In genomic region chrX:119468186-119468929, GRCh38 we compare ENCODE assay signal across 8 cellular contexts. TPM values are rescaled to one million over a fixed set of nuclear protein-coding genes. Genes with fewer than 3 reads are reported as not detected.
DNase-seq lines count a peak whose midpoint lies in the region; ATAC-seq and TF ChIP-seq lines count a peak whose summit lies in the region.

Gene SLC25A5 (plus strand): TSS chrX:119468444. CDS start chrX:119468516, 72 bp downstream.

- H3K4me1 ChIP-seq in PC-9 (replicated peaks; ENCODE audit: insufficient read depth), result peaks cover 5% of the 10 kb centered on the region

- peaks cover 3% of the 10 kb centered on the region for H3K4me1 Mint-ChIP-seq in activated T-cell treated with anti-CD3 and anti-CD28 coated beads, Interleukin-2, amount 50 U/mL, for 4 hours (ENCODE audit: low read depth)

- POLR2A ChIA-PET in PC-9 (lab: Charles Lee; ENCODE audit: unreplicated experiment), result interaction anchor here (0.5 to 0.7 kb wide), 5 partner anchors 10 to 567 kb away, joined by 4 to 10 read pairs (median 4); no protein-coding TSS in a partner anchor

- ATAC-seq in GM21526 (IDR thresholded peaks at IDR 0.05; ENCODE audit: low FRiP score, unreplicated experiment) (peak; percentile 82), esophagus mucosa (peak; percentile 96)
- ATAC-seq in activated T-cell treated with anti-CD3 and anti-CD28 coated beads, Interleukin-2, amount 50 U/mL, for 4 hours, result peak; percentile 90 to 95

- peak within 1 kb of the TSS; percentile 92 for H3K4me3 ChIP-seq in PC-9

- peak within 1 kb of the TSS; percentile 79 for H2AFZ ChIP-seq in PC-9

- DNase-seq in DMS 273 treated with DMSO at 0.1 percent for 48 hours (lab: John Stamatoyannopoulos, UW) (peak; percentile 79), HuH-7.5 (ENCODE audit: low spot score) (peak; percentile 50), PC-9 (peak; percentile 80 to 91), myocyte (ENCODE audit: low read depth) (peak; percentile 78)
- peak; percentile 77 for DNase-seq in activated T-cell treated with anti-CD3 and anti-CD28 coated beads, Interleukin-2, amount 50 U/mL, for 4 hours
- DNase-seq in stimulated activated CD8-positive, alpha-beta memory T cell treated with anti-CD3 and anti-CD28 coated beads, Interleukin-7, amount 100 ng/mL, for 48 hours (ENCODE audit: extremely low read depth in 1 of 2, low read depth in 1 of 2), result peak; percentile 57 to 63

- H3K9me3 ChIP-seq in PC-9 (ENCODE audit: insufficient read depth, low read depth), result no peaks in the 10 kb centered on the region

- H3K9me3 Mint-ChIP-seq in activated T-cell treated with anti-CD3 and anti-CD28 coated beads, Interleukin-2, amount 50 U/mL, for 4 hours, result no peaks in the 10 kb centered on the region

- BruUV-seq in PC-9 (replicated peaks; lab: Mats Ljungman, UMichigan), result TSS peak; percentile 57

- CTCF ChIA-PET in PC-9 (lab: Charles Lee), result interaction anchor here (0.6 to 1.9 kb wide), 5 partner anchors 10 to 44 kb away, joined by 3 to 13 read pairs (median 3); no protein-coding TSS in a partner anchor

- H3K36me3 Mint-ChIP-seq in activated T-cell treated with anti-CD3 and anti-CD28 coated beads, Interleukin-2, amount 50 U/mL, for 4 hours (ENCODE audit: insufficient read depth), result peaks cover 13% of the 10 kb centered on the region

- peaks cover 23% of the 10 kb centered on the region for H3K36me3 ChIP-seq in PC-9 (ENCODE audit: low read depth)

- no peaks in the 10 kb centered on the region for H3K27me3 Mint-ChIP-seq in activated T-cell treated with anti-CD3 and anti-CD28 coated beads, Interleukin-2, amount 50 U/mL, for 4 hours (ENCODE audit: low read depth)

- intact Hi-C loops in PC-9 (cut with micrococcal nuclease; ENCODE audit: unreplicated experiment), result loop anchor here (1.0 to 5.0 kb wide), 4 partner anchors 44 to 232 kb away; partner anchors contain the start of genes PGRMC1 and SLC25A43

- H3K9me2 ChIP-seq in PC-9 (ENCODE audit: insufficient read depth), result no peaks in the 10 kb centered on the region

- H3K4me2 ChIP-seq in PC-9, result peak within 1 kb of the TSS; percentile 99

- H3K27ac ChIP-seq in PC-9, result peak within 1 kb of the TSS; percentile 78

- TF ChIP-seq CTCF in PC-9 (conservative IDR thresholded peaks at IDR 0.05), result no peak

- peaks cover 44% of the 10 kb centered on the region for H3F3A ChIP-seq in PC-9 (ENCODE audit: insufficient read depth, low read depth)

- H3K4me3 Mint-ChIP-seq in activated T-cell treated with anti-CD3 and anti-CD28 coated beads, Interleukin-2, amount 50 U/mL, for 4 hours, result peak within 1 kb of the TSS; percentile 91

- H4K20me1 ChIP-seq in PC-9 (ENCODE audit: insufficient read depth), result peaks cover 18% of the 10 kb centered on the region

- H3K79me2 ChIP-seq in PC-9 (ENCODE audit: low read depth), result peaks cover 19% of the 10 kb centered on the region

- no peaks in the 10 kb centered on the region for H3K27me3 ChIP-seq in PC-9 (ENCODE audit: insufficient read depth, low read depth)

RNA-seq across cellular contexts. Expression of gene SLC25A5, which starts in this region (rescaled TPM):
- total RNA-seq in PC-9 (2021), result 714 and 807 TPM in 2 replicates
- total RNA-seq in activated T-cell treated with anti-CD3 and anti-CD28 coated beads, Interleukin-2, amount 50 U/mL, for 4 hours, result 100 to 1,000 TPM; 619 to 710 (median 671) TPM
- 452 TPM for total RNA-seq in esophagus mucosa
- total RNA-seq in myocyte, result 118 and 173 TPM in 2 replicates
- polyA plus RNA-seq in myocyte (2012), result 180 TPM

Comparison
In these comparisons a context has a peak if more than half of its experiments do, and no peak if none do; other contexts are left out.
1. Peak in every context shown above with its lines: DNase-seq, ATAC-seq, H3K4me3 ChIP-seq and H3K27ac ChIP-seq.